Comparison of ENCODE assay signal across 9 cellular contexts in the genomic region with DNA sequence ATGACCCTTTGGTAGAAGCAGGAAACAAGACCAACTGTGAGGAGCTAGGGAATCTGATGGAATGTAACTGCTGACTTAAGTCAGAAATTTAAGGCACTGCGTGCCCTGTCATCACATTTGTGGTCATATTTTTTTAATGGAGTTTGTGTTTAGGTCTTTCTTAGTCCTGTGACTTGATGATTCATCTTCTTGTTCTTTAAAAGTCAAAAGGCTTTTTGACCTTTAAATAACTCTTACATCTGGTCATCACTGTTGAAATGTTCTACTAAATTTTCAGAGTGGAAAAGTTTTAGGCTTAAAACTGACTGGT. TPM values are rescaled to one million over a fixed set of nuclear protein-coding genes. Genes with fewer than 3 reads are reported as not detected.
DNase-seq lines count a peak whose midpoint lies in the region; ATAC-seq, FAIRE-seq and TF ChIP-seq lines count a peak whose summit lies in the region.
"Had no signal": no experiment of that assay in that cellular context is flagged by ENCODE, and none has a peak within 500 bp of the region (broad histone marks: within the 10 kb centered on the region; RNA-seq: fewer than 3 reads in every experiment).

No MANE protein-coding gene starts in this region.

- in situ Hi-C loops in ACHN (cut with HindIII; ENCODE audit: low pct_ligation_motif_present, low pct_unique_long_range_greater_than_20kb, low sequenced_read_pairs) = no loop called here

- H3K36me3 ChIP-seq in colonic mucosa = no peaks in the 10 kb centered on the region

- H3K9ac ChIP-seq in colonic mucosa (ENCODE audit: low read depth in 2 of 2, low read length in 2 of 2) = no peak overlapping the region

- intact Hi-C loops in colonic mucosa (cut with DNase I) = no loop called here

- TF ChIP-seq POLR2A in GM12892 (IDR thresholded peaks at IDR 0.05; ENCODE audit: low read depth, low read length) = no peak

- DNase-seq in ACHN (peak; percentile 98), M059J (ENCODE audit: low read depth) (peak; percentile 98), colonic mucosa (no peak), myocyte (ENCODE audit: low read depth) (peak; percentile 91), DMS153 (lab: John Stamatoyannopoulos, UW) (no peak), GM12892 (ENCODE audit: insufficient read length) (no peak), NCI-H774 (lab: John Stamatoyannopoulos, UW) (no peak)
- DNase-seq: nucleus accumbens had no signal

- no peak overlapping the region for H3K4me3 ChIP-seq in colonic mucosa

- H3K27me3 ChIP-seq in colonic mucosa = no peaks in the 10 kb centered on the region

- peak overlapping the region; percentile 18 for H3K27ac ChIP-seq in colonic mucosa

- no peaks in the 10 kb centered on the region for H3K9me3 ChIP-seq in colonic mucosa

- no peak for ATAC-seq in HG02840 (IDR thresholded peaks at IDR 0.05; ENCODE audit: low FRiP score, unreplicated experiment)

- H3K4me1 ChIP-seq in colonic mucosa = no peaks in the 10 kb centered on the region

- FAIRE-seq in GM12892 (lab: Jason Lieb, UNC) = no peak

- TF ChIP-seq CTCF in colonic mucosa (IDR thresholded peaks at IDR 0.05) = no peak

RNA-seq across cellular contexts. Expression of gene ARMC9, which starts 36.4 kb away (rescaled TPM):
- 48.5 and 68.2 TPM in 2 replicates for total RNA-seq in M059J (2014; rRNA removed; shearing (Covaris generic))
- total RNA-seq in colonic mucosa = 10 to 100 TPM in 1 of 2 donors, 1 to 10 TPM in 1; 9.8 to 17.2 TPM
- total RNA-seq in myocyte = 43.8 and 55.7 TPM in 2 replicates
- 56.7 TPM for polyA plus RNA-seq in myocyte (2012)
- 9.8 TPM for polyA plus RNA-seq in GM12892 (2012; ENCODE audit: missing spikeins)

RNA-seq across cellular contexts. Expression of gene HTR2B, which starts 37.1 kb away (rescaled TPM):
- total RNA-seq in M059J (2014; rRNA removed; shearing (Covaris generic)) = not detected in 2 replicates
- total RNA-seq in colonic mucosa (under 1 TPM in 1 of 2 donors, not detected in 1; 0.27 TPM), myocyte (0.78 and 2.4 TPM in 2 replicates)
- 0.42 TPM for polyA plus RNA-seq in myocyte (2012)
- polyA plus RNA-seq in GM12892 (2012; ENCODE audit: missing spikeins) = 0.40 TPM

Comparison
In these comparisons a context has a peak if more than half of its experiments do, and no peak if none do; other contexts are left out.
1. DNase-seq: peak in ACHN (single experiment), M059J (single experiment) and myocyte (single experiment); none in colonic mucosa (single experiment), DMS153 (single experiment), GM12892 (single experiment) and NCI-H774 (single experiment).